In the genomic region with DNA sequence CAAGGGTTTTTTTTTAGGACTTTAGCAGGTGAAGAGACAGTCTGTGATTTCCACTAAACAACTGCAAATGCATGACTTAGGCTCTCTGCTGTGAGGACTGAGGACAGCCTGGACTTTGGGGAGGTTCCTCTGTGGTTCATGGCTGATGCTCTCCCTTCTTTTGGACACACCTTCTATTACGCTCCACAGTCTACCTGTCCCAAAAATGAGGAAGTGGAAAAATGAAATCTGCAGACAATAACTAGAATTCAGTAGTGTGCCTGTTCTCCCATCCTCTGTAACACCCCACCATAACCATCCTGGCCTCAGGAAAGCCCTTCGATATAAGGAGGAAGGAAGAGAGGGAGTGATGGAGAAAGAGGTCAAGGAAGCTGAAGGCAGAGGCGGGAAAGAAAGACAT, we compare ENCODE assay signal across 21 cellular contexts.
DNase-seq lines count a peak whose midpoint lies in the region; ATAC-seq, FAIRE-seq and TF ChIP-seq lines count a peak whose summit lies in the region.
"Had no signal": no experiment of that assay in that cellular context is flagged by ENCODE, and none has a peak within 500 bp of the region (broad histone marks: within the 10 kb centered on the region; RNA-seq: fewer than 3 reads in every experiment).

No MANE protein-coding gene starts in this region.

- no peak overlapping the region for H3K4me3 ChIP-seq in K562
- H3K4me3 ChIP-seq in mesendoderm (ENCODE audit: low read length) = no peak overlapping the region
- H3K4me3 ChIP-seq: A549, HAP-1 had no signal

- no peak overlapping the region for H2BK5ac ChIP-seq in mesendoderm (ENCODE audit: low read length)

- ATAC-seq in K562 = no peak
- no peak for ATAC-seq in stimulated activated effector memory CD8-positive, alpha-beta T cell treated with anti-CD3 and anti-CD28 coated beads, Interleukin-12 subunit alpha, Interleukin-12 subunit beta, amount 100 ng/mL, for 72 hours
- ATAC-seq in HG02759 (IDR thresholded peaks at IDR 0.05; ENCODE audit: unreplicated experiment) = no peak
- ATAC-seq in esophagus mucosa = no peak
- ATAC-seq: A549 had no signal

- no peak overlapping the region for H3K23ac ChIP-seq in mesendoderm (ENCODE audit: low read length)

- no peaks in the 10 kb centered on the region for H3K9me3 ChIP-seq in K562 (replicated peaks; ENCODE audit: control insufficient read depth, insufficient read depth, low read depth, low read length)
- H3K9me3 ChIP-seq: A549, HAP-1 had no signal

- DNase-seq in NCI-H2171 treated with DMSO at 0.1 percent for 48 hours (lab: John Stamatoyannopoulos, UW) (peak; percentile 38), NCI-H2171 (lab: John Stamatoyannopoulos, UW) (no peak), K562 (ENCODE audit: extremely low read depth in 1 of 4, low spot score in 3 of 4) (no peak), mesendoderm (no peak), RKO (ENCODE audit: low spot score) (no peak)
- no peak for DNase-seq in stimulated activated effector memory CD8-positive, alpha-beta T cell treated with anti-CD3 and anti-CD28 coated beads, Interleukin-12 subunit alpha, Interleukin-12 subunit beta, amount 100 ng/mL, for 72 hours (ENCODE audit: low spot score in 2 of 2)
- DNase-seq: AML-193; Calu3; CD4-positive, alpha-beta memory T cell; DMS79 treated with DMSO at 0.1 percent for 48 hours; EL; KG1 had no signal

- H3K27ac Mint-ChIP-seq in stimulated activated effector memory CD8-positive, alpha-beta T cell treated with anti-CD3 and anti-CD28 coated beads, Interleukin-12 subunit alpha, Interleukin-12 subunit beta, amount 100 ng/mL, for 72 hours = peak overlapping the region; percentile 0
- H3K27ac Mint-ChIP-seq: IgD-negative memory B cell had no signal

- no peak overlapping the region for H3K4ac ChIP-seq in mesendoderm (ENCODE audit: low read depth, low read length)

- H3K18ac ChIP-seq in mesendoderm (ENCODE audit: low read length) = no peak overlapping the region

- H3K9me1 ChIP-seq in K562 (ENCODE audit: control insufficient read depth, insufficient read depth, low read length) = no peaks in the 10 kb centered on the region

- TF ChIP-seq CTCF in K562 (IDR thresholded peaks at IDR 0.05 in 2 of 3, conservative IDR thresholded peaks at IDR 0.05 in 1 of 3; ENCODE audit: insufficient read depth in 2 of 3, low read depth in 1 of 3, low read length in 3 of 3) = no peak

- no peak overlapping the region for H3K4me3 Mint-ChIP-seq in stimulated activated effector memory CD8-positive, alpha-beta T cell treated with anti-CD3 and anti-CD28 coated beads, Interleukin-12 subunit alpha, Interleukin-12 subunit beta, amount 100 ng/mL, for 72 hours
- H3K4me3 Mint-ChIP-seq: CD14-positive monocyte; CD4-positive, alpha-beta memory T cell; IgD-negative memory B cell had no signal

- H3K9ac ChIP-seq in K562 (ENCODE audit: insufficient read depth in 1 of 2, low read depth in 2 of 2, low read length in 2 of 2) (no peak overlapping the region), mesendoderm (ENCODE audit: low read length) (no peak overlapping the region)

- H3K79me1 ChIP-seq in mesendoderm (ENCODE audit: low read length) = no peaks in the 10 kb centered on the region

- no peak overlapping the region for H3K4me2 ChIP-seq in K562 (ENCODE audit: insufficient read depth, low read length)
- no peak overlapping the region for H3K4me2 ChIP-seq in mesendoderm (ENCODE audit: low read length)
- H3K4me2 ChIP-seq: A549 had no signal

- CTCF ChIA-PET in K562 (lab: Yijun Ruan, JAX; ENCODE audit: low intra/inter-chr PET ratio) = no interaction called here

- no peaks in the 10 kb centered on the region for H3K9me3 Mint-ChIP-seq in stimulated activated effector memory CD8-positive, alpha-beta T cell treated with anti-CD3 and anti-CD28 coated beads, Interleukin-12 subunit alpha, Interleukin-12 subunit beta, amount 100 ng/mL, for 72 hours
- H3K9me3 Mint-ChIP-seq: CD14-positive monocyte; CD4-positive, alpha-beta memory T cell; IgD-negative memory B cell had no signal

- H2BK120ac ChIP-seq in mesendoderm (ENCODE audit: low read depth, low read length) = no peak overlapping the region

- H3K27ac ChIP-seq in K562 (ENCODE audit: extremely low read depth, low read depth, low read length) (no peak overlapping the region), mesendoderm (ENCODE audit: low read depth, low read length) (no peak overlapping the region)
- H3K27ac ChIP-seq: 22Rv1, A549 had no signal

- TF ChIP-seq POLR2A in K562 (conservative IDR thresholded peaks at IDR 0.05) = no peak

- 0% methylated on average over 3 of the region's 3 CpGs for WGBS in K562 (ENCODE audit: insufficient coverage, low coverage, missing lambda C conversion rate)
- no CpG with 5 or more reads among the region's 3 CpGs for WGBS in mesendoderm (ENCODE audit: extremely low coverage, insufficient coverage, low lambda C conversion rate)

- POLR2A ChIA-PET in K562 (lab: Yijun Ruan, JAX) = no interaction called here

- intact Hi-C loops in K562 (cut with micrococcal nuclease) = no loop called here

- H4K8ac ChIP-seq in mesendoderm (ENCODE audit: low read depth, low read length) = no peak overlapping the region

- no peaks in the 10 kb centered on the region for H4K20me1 ChIP-seq in K562 (replicated peaks; ENCODE audit: control insufficient read depth, insufficient read depth, low read length)

- no peak overlapping the region for H2AK5ac ChIP-seq in mesendoderm (ENCODE audit: low read length)

- no peak for FAIRE-seq in K562 (lab: Jason Lieb, UNC)
- FAIRE-seq: A549, GM12892, HTR-8/SVneo had no signal

- H3K36me3 ChIP-seq in K562 (ENCODE audit: control insufficient read depth, insufficient read depth, low read length) = no peaks in the 10 kb centered on the region
- no peaks in the 10 kb centered on the region for H3K36me3 ChIP-seq in mesendoderm (ENCODE audit: control insufficient read depth, insufficient read depth, low read length)
- H3K36me3 ChIP-seq: HAP-1 had no signal

- H3K36me3 Mint-ChIP-seq in stimulated activated effector memory CD8-positive, alpha-beta T cell treated with anti-CD3 and anti-CD28 coated beads, Interleukin-12 subunit alpha, Interleukin-12 subunit beta, amount 100 ng/mL, for 72 hours = peaks cover 15% of the 10 kb centered on the region

- no peak for TF ChIP-seq RAD21 in K562 (CRISPR knock-in tag; conservative IDR thresholded peaks at IDR 0.05 in 1 of 2, IDR thresholded peaks at IDR 0.05 in 1 of 2)

- no peaks in the 10 kb centered on the region for H3K79me2 ChIP-seq in K562 (ENCODE audit: control insufficient read depth, insufficient read depth, low read length)
- no peaks in the 10 kb centered on the region for H3K79me2 ChIP-seq in mesendoderm (ENCODE audit: control insufficient read depth, insufficient read depth, low read length)

- TF ChIP-seq EP300 in K562 (IDR thresholded peaks at IDR 0.05; ENCODE audit: low read length) = no peak

- H3K4me1 ChIP-seq in K562 (replicated peaks in 1 of 2; ENCODE audit: control insufficient read depth in 2 of 2, insufficient read depth in 2 of 2, low read length in 2 of 2) (no peaks in the 10 kb centered on the region), mesendoderm (ENCODE audit: control insufficient read depth, low read depth, low read length) (peaks cover 13% of the 10 kb centered on the region)
- H3K4me1 ChIP-seq: A549, HAP-1 had no signal

- H3K4me1 Mint-ChIP-seq in stimulated activated effector memory CD8-positive, alpha-beta T cell treated with anti-CD3 and anti-CD28 coated beads, Interleukin-12 subunit alpha, Interleukin-12 subunit beta, amount 100 ng/mL, for 72 hours = peaks cover 14% of the 10 kb centered on the region

- peak overlapping the region; percentile 63 for H3K56ac ChIP-seq in mesendoderm (ENCODE audit: low read length)

- H2AFZ ChIP-seq in K562 (ENCODE audit: low read depth, low read length) = no peak overlapping the region

- peaks cover 12 to 37% of the 10 kb centered on the region in 2 experiments; a peak in 4 of 5 replicates for H3K27me3 ChIP-seq in K562 (ENCODE audit: control insufficient read depth in 2 of 2, insufficient read depth in 2 of 2, low read length in 2 of 2)
- H3K27me3 ChIP-seq in mesendoderm (ENCODE audit: insufficient read depth, low read length, poor library complexity) = no peaks in the 10 kb centered on the region

- no peak overlapping the region for H2BK15ac ChIP-seq in mesendoderm (replicated peaks; ENCODE audit: low read depth)

- no TSS peak for BruUV-seq in K562 (replicated peaks; lab: Mats Ljungman, UMichigan)

- no peak overlapping the region for H4K5ac ChIP-seq in mesendoderm (ENCODE audit: low read length)

- in situ Hi-C loops in K562 (cut with MboI) = no loop called here

TF ChIP-seq in K562, 482 proteins besides CTCF, POLR2A, EP300 and RAD21:
- TF ChIP-seq ETS2 (tag; IDR thresholded peaks at IDR 0.05; ENCODE audit: borderline replicate concordance, poor library complexity, severe bottlenecking) (no peak), SPI1 (IDR thresholded peaks at IDR 0.05; ENCODE audit: borderline replicate concordance, low read depth, low read length) (peak; percentile 68; the same call in 1 of the 2 replicates)
